8 cellular contexts compared by ENCODE assay signal in the genomic region with DNA sequence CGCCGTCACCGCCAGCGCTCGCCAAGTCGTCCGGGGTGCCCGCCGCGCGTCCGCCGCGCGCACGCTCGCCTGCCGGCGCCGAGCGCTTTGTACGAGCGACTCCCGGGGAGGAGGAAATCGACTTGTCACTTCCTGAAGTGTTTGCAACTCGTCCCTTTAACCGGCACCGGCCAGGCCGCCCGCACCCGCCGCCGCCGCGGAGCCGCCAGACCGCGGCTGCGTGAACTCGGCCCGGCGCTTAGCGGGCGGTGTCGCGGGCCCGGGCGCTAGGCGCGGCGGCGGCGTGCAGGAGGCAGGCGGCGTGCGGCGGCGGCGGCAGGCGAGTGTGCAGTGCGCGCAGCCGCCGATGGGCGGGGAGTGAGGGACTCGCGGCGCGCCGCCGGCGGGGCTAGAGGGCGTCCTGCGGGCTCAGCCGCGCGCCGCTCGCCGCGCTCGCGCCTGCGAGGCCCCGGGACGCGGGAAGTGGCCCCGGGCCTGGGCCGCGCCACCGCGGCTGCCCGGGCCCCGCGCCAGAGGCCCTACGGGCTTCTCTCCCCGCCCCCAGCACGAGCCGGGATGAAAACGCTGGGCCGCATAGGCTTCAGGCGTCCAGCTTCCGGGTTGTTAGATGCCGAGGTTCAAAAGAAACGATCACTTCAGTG. TPM values are rescaled to one million over a fixed set of nuclear protein-coding genes. Genes with fewer than 3 reads are reported as not detected.
DNase-seq lines count a peak whose midpoint lies in the region; ATAC-seq and TF ChIP-seq lines count a peak whose summit lies in the region.

A gene with protein sequence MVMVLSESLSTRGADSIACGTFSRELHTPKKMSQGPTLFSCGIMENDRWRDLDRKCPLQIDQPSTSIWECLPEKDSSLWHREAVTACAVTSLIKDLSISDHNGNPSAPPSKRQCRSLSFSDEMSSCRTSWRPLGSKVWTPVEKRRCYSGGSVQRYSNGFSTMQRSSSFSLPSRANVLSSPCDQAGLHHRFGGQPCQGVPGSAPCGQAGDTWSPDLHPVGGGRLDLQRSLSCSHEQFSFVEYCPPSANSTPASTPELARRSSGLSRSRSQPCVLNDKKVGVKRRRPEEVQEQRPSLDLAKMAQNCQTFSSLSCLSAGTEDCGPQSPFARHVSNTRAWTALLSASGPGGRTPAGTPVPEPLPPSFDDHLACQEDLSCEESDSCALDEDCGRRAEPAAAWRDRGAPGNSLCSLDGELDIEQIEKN (minus strand): TSS at position 332 of the 641 bp plus-strand sequence. CDS start 37,665 bp downstream, outside the sequence.

- H3K9me2 ChIP-seq in PC-9 (ENCODE audit: insufficient read depth) = no peaks in the 10 kb centered on the region

- peaks cover 5% of the 10 kb centered on the region for H4K20me1 ChIP-seq in PC-9 (ENCODE audit: insufficient read depth)

- POLR2A ChIA-PET in CD4-positive, alpha-beta memory T cell (lab: Charles Lee; ENCODE audit: partially characterized antibody) = interaction anchor here (0.6 to 5.4 kb wide), 13 partner anchors 11 to 214 kb away, joined by 3 to 68 read pairs (median 4); no protein-coding TSS in a partner anchor
- POLR2A ChIA-PET in PC-9 (lab: Charles Lee; ENCODE audit: unreplicated experiment) = no interaction called here

- DNase-seq in CD4-positive, alpha-beta memory T cell = peak; percentile 79 to 87 (median 85)
- DNase-seq in PC-9 = peak in 1 of 2 experiments; percentile 72
- peak; percentile 79 to 86 for DNase-seq in activated T-cell treated with anti-CD3 and anti-CD28 coated beads, Interleukin-2, amount 50 U/mL, for 48 hours
- DNase-seq in esophagus muscularis mucosa (ENCODE audit: extremely low spot score) = peak; percentile 91
- peak; percentile 59 to 62 for DNase-seq in stimulated activated CD8-positive, alpha-beta memory T cell treated with anti-CD3 and anti-CD28 coated beads, Interleukin-7, amount 100 ng/mL, for 48 hours (ENCODE audit: extremely low read depth in 1 of 2, low read depth in 1 of 2)

- ATAC-seq in GM19328 (IDR thresholded peaks at IDR 0.05; ENCODE audit: unreplicated experiment) = peak; percentile 58
- peak; percentile 42 for ATAC-seq in HG03457 (IDR thresholded peaks at IDR 0.05; ENCODE audit: unreplicated experiment)

- H3K4me1 Mint-ChIP-seq in CD4-positive, alpha-beta memory T cell = peaks cover 39 to 54% (median 47%) of the 10 kb centered on the region in 4 donors

- H3K27me3 Mint-ChIP-seq in CD4-positive, alpha-beta memory T cell = no peaks in the 10 kb centered on the region

- TF ChIP-seq CTCF in PC-9 (conservative IDR thresholded peaks at IDR 0.05) = no peak
- peak in 2 of 3 experiments; percentile 15 to 34 for TF ChIP-seq CTCF in esophagus muscularis mucosa (IDR thresholded peaks at IDR 0.05)

- intact Hi-C loops in CD4-positive, alpha-beta memory T cell (cut with micrococcal nuclease) = loop anchor here (1.0 to 5.0 kb wide), 4 partner anchors 47 to 749 kb away; a partner anchor contains a TSS
- intact Hi-C loops in PC-9 (cut with micrococcal nuclease; ENCODE audit: unreplicated experiment) = loop anchor here (2.0 to 10.0 kb wide), 5 partner anchors 48 to 1162 kb away; a partner anchor contains a TSS
- intact Hi-C loops in esophagus muscularis mucosa (cut with DNase I) = loop anchor here (5.0 kb wide), 4 partner anchors 37 to 327 kb away; a partner anchor contains a TSS

- peak within 1 kb of the TSS; percentile 64 for H3K27ac ChIP-seq in CD4-positive, alpha-beta memory T cell (ENCODE audit: low read depth, low read length)
- H3K27ac ChIP-seq in PC-9 = peak within 1 kb of the TSS; percentile 68
- H3K27ac ChIP-seq in esophagus muscularis mucosa (replicated peaks in 1 of 4) = peak within 1 kb of the TSS; percentile 89 to 90 (median 89)
- peak within 1 kb of the TSS; percentile 58 for H3K27ac ChIP-seq in muscle layer of duodenum (ENCODE audit: low read length)

- H3K27me3 ChIP-seq in CD4-positive, alpha-beta memory T cell (ENCODE audit: insufficient read depth, low read length) = no peaks in the 10 kb centered on the region
- H3K27me3 ChIP-seq in PC-9 (ENCODE audit: insufficient read depth, low read depth) (no peaks in the 10 kb centered on the region), esophagus muscularis mucosa (no peaks in the 10 kb centered on the region), muscle layer of duodenum (ENCODE audit: low read depth, low read length) (no peaks in the 10 kb centered on the region)

- TF ChIP-seq POLR2A in esophagus muscularis mucosa (IDR thresholded peaks at IDR 0.05; ENCODE audit: low read depth) = no peak

- peaks cover 19% of the 10 kb centered on the region for H3K79me2 ChIP-seq in PC-9 (ENCODE audit: low read depth)

- H3K27ac Mint-ChIP-seq in CD4-positive, alpha-beta memory T cell = peak within 1 kb of the TSS; percentile 91 to 99 (median 96)

- no TSS peak for BruUV-seq in PC-9 (replicated peaks; lab: Mats Ljungman, UMichigan)

- TF ChIP-seq EP300 in esophagus muscularis mucosa (IDR thresholded peaks at IDR 0.05) = no peak

- CTCF ChIA-PET in CD4-positive, alpha-beta memory T cell (lab: Charles Lee; ENCODE audit: partially characterized antibody) = interaction anchor here (1.2 to 6.8 kb wide), 8 partner anchors 27 to 202 kb away, joined by 4 to 256 read pairs (median 16); no protein-coding TSS in a partner anchor
- CTCF ChIA-PET in PC-9 (lab: Charles Lee) = interaction anchor here (0.7 kb wide), 1 partner anchor 327 kb away, joined by 3 read pairs; no protein-coding TSS in a partner anchor

- H3K36me3 ChIP-seq in CD4-positive, alpha-beta memory T cell (ENCODE audit: insufficient read depth, low read length) = no peaks in the 10 kb centered on the region
- H3K36me3 ChIP-seq in PC-9 (ENCODE audit: low read depth) (no peaks in the 10 kb centered on the region), esophagus muscularis mucosa (peaks cover 0 to 7% (median 2%) of the 10 kb centered on the region in 4 donors), muscle layer of duodenum (ENCODE audit: control insufficient read depth in 1 of 2, insufficient read depth in 2 of 2, low read length in 2 of 2) (peaks cover 3 to 7% of the 10 kb centered on the region in 2 donors)

- H2AFZ ChIP-seq in PC-9 = peak within 1 kb of the TSS; percentile 81

- H3K9me3 Mint-ChIP-seq in CD4-positive, alpha-beta memory T cell = no peaks in the 10 kb centered on the region

- H3K4me3 Mint-ChIP-seq in CD4-positive, alpha-beta memory T cell = peak within 1 kb of the TSS; percentile 95 to 100 (median 98)

- H3K9me3 ChIP-seq in CD4-positive, alpha-beta memory T cell (ENCODE audit: control insufficient read depth in 1 of 2, low read length in 2 of 2) = no peaks in the 10 kb centered on the region
- H3K9me3 ChIP-seq in PC-9 (ENCODE audit: insufficient read depth, low read depth) = no peaks in the 10 kb centered on the region
- no peaks in the 10 kb centered on the region for H3K9me3 ChIP-seq in esophagus muscularis mucosa
- H3K9me3 ChIP-seq in muscle layer of duodenum (ENCODE audit: control insufficient read depth in 1 of 2, low read length in 2 of 2) = no peaks in the 10 kb centered on the region

- peaks cover 20% of the 10 kb centered on the region for H3F3A ChIP-seq in PC-9 (ENCODE audit: insufficient read depth, low read depth)

- WGBS in esophagus muscularis mucosa = 0% methylated on average over 11 of the region's 105 CpGs

- H3K36me3 Mint-ChIP-seq in CD4-positive, alpha-beta memory T cell = peaks cover 0 to 15% of the 10 kb centered on the region in 2 donors

- H3K4me3 ChIP-seq in CD4-positive, alpha-beta memory T cell (ENCODE audit: low read length in 2 of 2) = peak within 1 kb of the TSS; percentile 57 to 79
- H3K4me3 ChIP-seq in PC-9 = peak within 1 kb of the TSS; percentile 73
- H3K4me3 ChIP-seq in esophagus muscularis mucosa = peak within 1 kb of the TSS; percentile 72 to 79 (median 73)
- H3K4me3 ChIP-seq in muscle layer of duodenum (ENCODE audit: low read depth in 1 of 2, low read length in 2 of 2) = peak within 1 kb of the TSS; percentile 49 to 88

- peaks cover 46% of the 10 kb centered on the region for H3K4me1 ChIP-seq in CD4-positive, alpha-beta memory T cell (ENCODE audit: insufficient read depth, low read length)
- peaks cover 44% of the 10 kb centered on the region for H3K4me1 ChIP-seq in PC-9 (replicated peaks; ENCODE audit: insufficient read depth)
- peaks cover 43 to 57% (median 57%) of the 10 kb centered on the region in 4 donors for H3K4me1 ChIP-seq in esophagus muscularis mucosa
- H3K4me1 ChIP-seq in muscle layer of duodenum (ENCODE audit: control insufficient read depth in 1 of 2, insufficient read depth in 2 of 2, low read length in 2 of 2) = peaks cover 47 to 48% of the 10 kb centered on the region in 2 donors

- H3K4me2 ChIP-seq in PC-9 = peak within 1 kb of the TSS; percentile 85

RNA-seq across cellular contexts. Expression of the gene that starts here (rescaled TPM):
- 10 to 100 TPM; 57.3 to 60.7 TPM for total RNA-seq in CD4-positive, alpha-beta memory T cell
- 10 to 100 TPM in 1 of 2 donors, 1 to 10 TPM in 1; 7.3 to 42.5 TPM for polyA plus RNA-seq in CD4-positive, alpha-beta memory T cell
- total RNA-seq in PC-9 (2021) (9.0 and 9.8 TPM in 2 replicates), esophagus muscularis mucosa (10 to 100 TPM; 25.2 to 43.3 (median 34.7) TPM)
